Comparison of ENCODE assay signal across 8 cellular contexts in genomic region chr1:91165033-91165654, GRCh38.
A peak's percentile ranks its signal among the peaks of the same experiment; 100 is the strongest.
DNase-seq lines count a peak whose midpoint lies in the region; ATAC-seq and TF ChIP-seq lines count a peak whose summit lies in the region.

No MANE protein-coding gene starts in this region.

- H3K4me1 Mint-ChIP-seq in activated T-helper 17 cell treated with anti-CD3 and anti-CD28 coated beads, Interleukin-2, amount 50 U/mL, for 72 hours: no peaks in the 10 kb centered on the region

- no peaks in the 10 kb centered on the region for H3K9me3 Mint-ChIP-seq in activated T-helper 17 cell treated with anti-CD3 and anti-CD28 coated beads, Interleukin-2, amount 50 U/mL, for 72 hours

- TF ChIP-seq RAD21 in Ishikawa (IDR thresholded peaks at IDR 0.05; ENCODE audit: low read depth): peak; percentile 88

- H3K27me3 Mint-ChIP-seq in activated T-helper 17 cell treated with anti-CD3 and anti-CD28 coated beads, Interleukin-2, amount 50 U/mL, for 72 hours: no peaks in the 10 kb centered on the region

- WGBS in thyroid gland, 2 donors: 38 to 41% methylated on average over 14 of the region's 14 CpGs

- H3K27me3 ChIP-seq in thyroid gland: no peaks in the 10 kb centered on the region

- no peak overlapping the region for H3K27ac Mint-ChIP-seq in activated T-helper 17 cell treated with anti-CD3 and anti-CD28 coated beads, Interleukin-2, amount 50 U/mL, for 72 hours

- no peaks in the 10 kb centered on the region for H3K36me3 ChIP-seq in thyroid gland

- peak; percentile 93 for ATAC-seq in GM21723 (IDR thresholded peaks at IDR 0.05; ENCODE audit: unreplicated experiment)
- peak; percentile 90 for ATAC-seq in activated T-helper 17 cell treated with anti-CD3 and anti-CD28 coated beads, Interleukin-2, amount 50 U/mL, for 72 hours (replicated peaks)
- peak; percentile 69 for ATAC-seq in omental fat pad (ENCODE audit: low FRiP score)

- TF ChIP-seq POLR2A in thyroid gland (IDR thresholded peaks at IDR 0.05): no peak

- no peak overlapping the region for H3K4me3 Mint-ChIP-seq in activated T-helper 17 cell treated with anti-CD3 and anti-CD28 coated beads, Interleukin-2, amount 50 U/mL, for 72 hours

- H3K4me3 ChIP-seq in thyroid gland (replicated peaks in 1 of 3): no peak overlapping the region

- TF ChIP-seq CTCF in omental fat pad (IDR thresholded peaks at IDR 0.05): no peak
- peak; percentile 75 to 95 (median 90) for TF ChIP-seq CTCF in thyroid gland (IDR thresholded peaks at IDR 0.05)

- no peaks in the 10 kb centered on the region for H3K36me3 Mint-ChIP-seq in activated T-helper 17 cell treated with anti-CD3 and anti-CD28 coated beads, Interleukin-2, amount 50 U/mL, for 72 hours (ENCODE audit: low read depth)

- no peaks in the 10 kb centered on the region for H3K9me3 ChIP-seq in thyroid gland

- peaks cover 7 to 26% of the 10 kb centered on the region in 2 donors for H3K4me1 ChIP-seq in thyroid gland

- peak; percentile 92 for DNase-seq in ELF-1 (ENCODE audit: low read depth, low spot score)
- peak; percentile 66 for DNase-seq in RKO (ENCODE audit: low spot score)
- DNase-seq in foreskin melanocyte: peak; percentile 43
- peak; percentile 39 for DNase-seq in omental fat pad (ENCODE audit: low spot score)
- peak; percentile 83 to 87 for DNase-seq in thyroid gland

- intact Hi-C loops in thyroid gland (cut with DNase I): loop anchor here (10.0 kb wide), 1 partner anchor 440 kb away; no protein-coding TSS in a partner anchor

- H3K27ac ChIP-seq in thyroid gland: no peak overlapping the region

- no peak for TF ChIP-seq EP300 in Ishikawa (IDR thresholded peaks at IDR 0.05; ENCODE audit: borderline replicate concordance)

TF ChIP-seq in Ishikawa, 13 proteins besides CTCF, POLR2A, EP300 and RAD21:
- no peak for TF ChIP-seq NFIC (IDR thresholded peaks at IDR 0.05)
- TF ChIP-seq YY1 (IDR thresholded peaks at IDR 0.05; ENCODE audit: low read depth): peak; percentile 63; the same call in 1 of the 2 replicates

Comparison
In these comparisons a context has a peak if more than half of its experiments do, and no peak if none do; other contexts are left out.
1. DNase-seq: peak in every context shown above with its lines; median percentile 92 in ELF-1; 85 in thyroid gland; 66 in RKO; 43 in foreskin melanocyte; 39 in omental fat pad.
2. CTCF ChIP-seq: peak in thyroid gland (6 of 6); none in omental fat pad (0 of 3).
3. Peak in every context shown above with its lines, with median percentiles within 50 percentile points of each other: ATAC-seq.